8 cellular contexts compared by ENCODE assay signal in genomic region chr1:36150296-36151132, GRCh38. TPM values are rescaled to one million over a fixed set of nuclear protein-coding genes. Genes with fewer than 3 reads are reported as not detected.
DNase-seq lines count a peak whose midpoint lies in the region; ATAC-seq, FAIRE-seq and TF ChIP-seq lines count a peak whose summit lies in the region.

No MANE protein-coding gene starts in this region.

- CTCF ChIA-PET in A549 (lab: Yijun Ruan, JAX) = interaction anchor here (0.6 to 5.2 kb wide), 63 partner anchors 12 to 1304 kb away, joined by 3 to 114 read pairs (median 5); partner anchors contain the start of genes OSCP1 and THRAP3

- H3K9me3 ChIP-seq in A549 (no peaks in the 10 kb centered on the region), WERI-Rb-1 (ENCODE audit: severe bottlenecking) (no peaks in the 10 kb centered on the region), spleen (no peaks in the 10 kb centered on the region)

- intact Hi-C loops in spleen (cut with DNase I; ENCODE audit: low total_unique reads) = loop anchor here (5.0 to 10.0 kb wide), 3 partner anchors 37 to 134 kb away; partner anchors contain the start of gene THRAP3

- FAIRE-seq in A549 (lab: Jason Lieb, UNC) = no peak
- FAIRE-seq in islet of Langerhans (lab: Jason Lieb, UNC) = peak; percentile 71

- POLR2A ChIA-PET in A549 (lab: Yijun Ruan, JAX) = interaction anchor here (0.8 to 3.4 kb wide), 11 partner anchors 10 to 314 kb away, joined by 3 to 23 read pairs (median 7); partner anchors contain the start of genes LSM10, MRPS15, SH3D21 and THRAP3

- 0% methylated on average over 4 of the region's 12 CpGs for WGBS in A549 (ENCODE audit: missing lambda C conversion rate)
- whole genome bisulfite sequencing in spleen, 5 donors = 8 to 16% (median 9%) methylated on average over 10 to 12 of the region's 12 CpGs

- TF ChIP-seq CTCF in A549 (IDR thresholded peaks at IDR 0.05) (no peak), WERI-Rb-1 (IDR thresholded peaks at IDR 0.05; ENCODE audit: low read depth, low read length) (no peak), spleen (IDR thresholded peaks at IDR 0.05 in 8 of 11, conservative IDR thresholded peaks at IDR 0.05 in 3 of 11) (peak in 1 of 11 experiments; percentile 17)

- H3K27me3 ChIP-seq in WERI-Rb-1 (ENCODE audit: insufficient read depth, low read depth, severe bottlenecking) (no peaks in the 10 kb centered on the region), spleen (replicated peaks in 1 of 7) (no peaks in the 10 kb centered on the region)

- H3K4me2 ChIP-seq in A549 = peak overlapping the region; percentile 92

- H3K4me1 ChIP-seq in A549 (peaks cover 40% of the 10 kb centered on the region), spleen (peaks cover 44 to 89% (median 70%) of the 10 kb centered on the region in 6 donors)

- peak overlapping the region; percentile 98 for H3K27ac ChIP-seq in A549
- peak overlapping the region; percentile 90 for H3K27ac ChIP-seq in WERI-Rb-1
- peak overlapping the region; percentile 97 for H3K27ac ChIP-seq in caudate nucleus (ENCODE audit: low read depth, low read length)
- H3K27ac ChIP-seq in spleen = peak overlapping the region; percentile 81 to 100 (median 92)

- TF ChIP-seq EP300 in A549 (IDR thresholded peaks at IDR 0.05) = no peak

- no peak for TF ChIP-seq RAD21 in A549 (conservative IDR thresholded peaks at IDR 0.05 in 1 of 2, IDR thresholded peaks at IDR 0.05 in 1 of 2)

- H3K4me3 ChIP-seq in A549 = no peak overlapping the region
- H3K4me3 ChIP-seq in WERI-Rb-1 (ENCODE audit: low read depth, low read length) = peak overlapping the region; percentile 14; the same call in 1 of the 2 replicates
- H3K4me3 ChIP-seq in spleen = peak overlapping the region in 3 of 8 donors; percentile 11 to 85 (median 63)

- H3K36me3 ChIP-seq in WERI-Rb-1 (no peaks in the 10 kb centered on the region; the same call in 1 of the 2 replicates), spleen (peaks cover 0 to 9% (median 0%) of the 10 kb centered on the region in 6 donors)

- TF ChIP-seq POLR2A in A549 (IDR thresholded peaks at IDR 0.05; ENCODE audit: low read length) (peak; percentile 48; the same call in 1 of the 2 replicates), spleen (IDR thresholded peaks at IDR 0.05) (peak in 1 of 3 donors; percentile 43)

- peak; percentile 82 to 93 for DNase-seq in A549 (ENCODE audit: low read depth in 1 of 2, low spot score in 1 of 2)
- DNase-seq in NCI-H2196 (lab: John Stamatoyannopoulos, UW; ENCODE audit: unreplicated experiment) = peak; percentile 94
- peak; percentile 99 for DNase-seq in WERI-Rb-1
- DNase-seq in caudate nucleus (lab: John Stamatoyannopoulos, UW) = peak in 54 of 61 donors; percentile 28 to 95 (median 60)
- peak; percentile 96 for DNase-seq in spleen

- ATAC-seq in A549 (peak; percentile 84 to 88), GM18858 (IDR thresholded peaks at IDR 0.05; ENCODE audit: unreplicated experiment) (peak; percentile 39), HG03103 (IDR thresholded peaks at IDR 0.05; ENCODE audit: low read depth, unreplicated experiment) (peak; percentile 45)

TF ChIP-seq in A549, 52 proteins besides CTCF, POLR2A, EP300 and RAD21:
- TF ChIP-seq ATOH8 (CRISPR knock-in tag; IDR thresholded peaks at IDR 0.05; ENCODE audit: low read depth) (no peak), EHMT2 (IDR thresholded peaks at IDR 0.05; ENCODE audit: low read depth) (no peak), POLR2AphosphoS2 (conservative IDR thresholded peaks at IDR 0.05; ENCODE audit: low read length) (no peak), SMC3 (IDR thresholded peaks at IDR 0.05) (peak; percentile 6; the same call in 1 of the 3 replicates), ZC3H11A (IDR thresholded peaks at IDR 0.05) (no peak), FOSB (CRISPR knock-in tag; IDR thresholded peaks at IDR 0.05) (no peak), FOSL2 (IDR thresholded peaks at IDR 0.05) (no peak), FOSL2 (CRISPR knock-in tag; IDR thresholded peaks at IDR 0.05) (peak; percentile 59), BHLHE40 (IDR thresholded peaks at IDR 0.05; ENCODE audit: low read depth, low read length) (no peak), MAFK (IDR thresholded peaks at IDR 0.05; ENCODE audit: partially characterized antibody) (peak; percentile 44), EHF (CRISPR knock-in tag; IDR thresholded peaks at IDR 0.05) (no peak), HEYL (CRISPR knock-in tag; IDR thresholded peaks at IDR 0.05) (no peak), KDM1A (IDR thresholded peaks at IDR 0.05; ENCODE audit: low read depth) (no peak), BCL3 (IDR thresholded peaks at IDR 0.05) (0 out of 3 replicates have a peak, but pooled peaks have one; percentile 50), RCOR1 (IDR thresholded peaks at IDR 0.05; ENCODE audit: low read depth, low read length) (no peak), HES2 (IDR thresholded peaks at IDR 0.05) (no peak), JUN (IDR thresholded peaks at IDR 0.05) (peak in 1 of 2 experiments; percentile 16; a peak in 1 of 5 replicates), ZSCAN20 (CRISPR knock-in tag; IDR thresholded peaks at IDR 0.05) (no peak), FOXS1 (CRISPR knock-in tag; IDR thresholded peaks at IDR 0.05) (no peak), ZFP36 (IDR thresholded peaks at IDR 0.05; ENCODE audit: borderline replicate concordance, partially characterized antibody) (no peak)

RNA-seq across cellular contexts. Expression of gene TRAPPC3, which starts 1.2 kb away (rescaled TPM):
- 62.2 and 67.0 TPM in 2 replicates for polyA plus RNA-seq in A549 (2011; rRNA removed)
- 69.5 and 75.1 TPM in 2 replicates for polyA plus RNA-seq in A549 (2012; cell fraction: cytosol; rRNA removed)
- polyA plus RNA-seq in A549 (2012; cell fraction: nucleus; rRNA removed) = 27.5 and 54.4 TPM in 2 replicates
- polyA plus RNA-seq in A549 (2017; fragmentation: RNase III; extraction: RNeasy Plus Mini Kit Qiagen cat#74134 plus additional on column Dnase treatment) = 103 to 109 TPM (median 105 TPM) in 3 replicates
- 16.7 and 17.4 TPM in 2 replicates for polyA minus RNA-seq in A549 (2011; rRNA and poly(A)+ RNA removed)
- total RNA-seq in spleen = 10 to 100 TPM; 46.7 to 98.1 (median 56.4) TPM
- polyA plus RNA-seq in spleen = 10 to 100 TPM; 42.9 to 70.1 (median 60.2) TPM

RNA-seq across cellular contexts. Expression of gene MAP7D1, which starts 5.4 kb away (rescaled TPM):
- 15.4 and 16.4 TPM in 2 replicates for polyA plus RNA-seq in A549 (2011; rRNA removed)
- polyA plus RNA-seq in A549 (2012; cell fraction: cytosol; rRNA removed) = 65.2 and 90.0 TPM in 2 replicates
- polyA plus RNA-seq in A549 (2012; cell fraction: nucleus; rRNA removed) = 113 and 167 TPM in 2 replicates
- polyA plus RNA-seq in A549 (2017; fragmentation: RNase III; extraction: RNeasy Plus Mini Kit Qiagen cat#74134 plus additional on column Dnase treatment) = 74.9 to 79.0 TPM (median 75.0 TPM) in 3 replicates
- 15.5 and 28.3 TPM in 2 replicates for polyA minus RNA-seq in A549 (2011; rRNA and poly(A)+ RNA removed)
- 100 to 1,000 TPM in 3 of 7 donors, 10 to 100 TPM in 4; 72.6 to 116 (median 96.9) TPM for total RNA-seq in spleen
- 10 to 100 TPM; 30.4 to 62.7 (median 38.0) TPM for polyA plus RNA-seq in spleen

RNA-seq across cellular contexts. Expression of gene COL8A2, which starts 25.5 kb away (rescaled TPM):
- polyA plus RNA-seq in A549 (2011; rRNA removed) (0.05 and 0.12 TPM in 2 replicates), A549 (2017; fragmentation: RNase III; extraction: RNeasy Plus Mini Kit Qiagen cat#74134 plus additional on column Dnase treatment) (0.07 to 0.16 TPM (median 0.12 TPM) in 3 replicates), spleen (1 to 10 TPM; 2.1 to 5.9 (median 4.3) TPM)
- polyA plus RNA-seq in A549 (2012; cell fraction: cytosol; rRNA removed) = 0.05 and 0.09 TPM in 2 replicates
- polyA plus RNA-seq in A549 (2012; cell fraction: nucleus; rRNA removed) = 0.11 and 0.13 TPM in 2 replicates
- 0.08 and 0.10 TPM in 2 replicates for polyA minus RNA-seq in A549 (2011; rRNA and poly(A)+ RNA removed)
- 10 to 100 TPM in 4 of 7 donors, 1 to 10 TPM in 3; 7.0 to 32.0 (median 10.3) TPM for total RNA-seq in spleen
